In the genomic region with DNA sequence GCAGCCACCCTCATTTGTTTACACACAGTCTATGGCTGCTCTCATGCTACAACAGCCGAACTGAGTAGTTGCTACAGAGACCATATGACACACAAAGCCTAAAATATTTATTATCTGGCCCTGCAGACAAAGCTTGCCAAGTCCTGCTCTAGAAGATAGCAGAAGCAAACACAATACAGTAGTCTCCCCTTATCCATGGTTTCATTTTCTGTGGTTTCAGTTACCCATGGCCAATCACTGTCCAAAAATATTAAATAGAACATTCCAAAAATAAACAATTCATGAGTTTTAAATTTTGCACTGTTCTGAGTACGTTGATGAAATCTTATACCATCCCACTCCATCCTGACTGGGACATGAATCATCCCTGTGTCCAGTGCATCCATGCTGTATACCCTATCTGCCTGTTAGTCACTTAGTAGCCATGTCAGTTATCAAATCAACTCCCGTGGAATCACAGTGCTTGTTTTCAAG, we compare ENCODE assay signal across 1 cellular context.
A peak's percentile ranks its signal among the peaks of the same experiment; 100 is the strongest.
TF ChIP-seq lines count a peak whose summit lies in the region.

No MANE protein-coding gene starts in this region.

TF ChIP-seq in K562, 482 proteins besides CTCF, POLR2A, EP300 and RAD21 (continued from another document and continues in another):
- TF ChIP-seq, protein P1, sequence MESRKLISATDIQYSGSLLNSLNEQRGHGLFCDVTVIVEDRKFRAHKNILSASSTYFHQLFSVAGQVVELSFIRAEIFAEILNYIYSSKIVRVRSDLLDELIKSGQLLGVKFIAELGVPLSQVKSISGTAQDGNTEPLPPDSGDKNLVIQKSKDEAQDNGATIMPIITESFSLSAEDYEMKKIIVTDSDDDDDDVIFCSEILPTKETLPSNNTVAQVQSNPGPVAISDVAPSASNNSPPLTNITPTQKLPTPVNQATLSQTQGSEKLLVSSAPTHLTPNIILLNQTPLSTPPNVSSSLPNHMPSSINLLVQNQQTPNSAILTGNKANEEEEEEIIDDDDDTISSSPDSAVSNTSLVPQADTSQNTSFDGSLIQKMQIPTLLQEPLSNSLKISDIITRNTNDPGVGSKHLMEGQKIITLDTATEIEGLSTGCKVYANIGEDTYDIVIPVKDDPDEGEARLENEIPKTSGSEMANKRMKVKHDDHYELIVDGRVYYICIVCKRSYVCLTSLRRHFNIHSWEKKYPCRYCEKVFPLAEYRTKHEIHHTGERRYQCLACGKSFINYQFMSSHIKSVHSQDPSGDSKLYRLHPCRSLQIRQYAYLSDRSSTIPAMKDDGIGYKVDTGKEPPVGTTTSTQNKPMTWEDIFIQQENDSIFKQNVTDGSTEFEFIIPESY (CRISPR knock-in tag; IDR thresholded peaks at IDR 0.05) = no peak
- TF ChIP-seq ARID1B (IDR thresholded peaks at IDR 0.05) (peak; percentile 88), ZFX (CRISPR knock-in tag; IDR thresholded peaks at IDR 0.05) (peak; percentile 3; the same call in 1 of the 2 replicates), PHTF2 (CRISPR knock-in tag; IDR thresholded peaks at IDR 0.05) (no peak), NR2F6 (CRISPR knock-in tag; IDR thresholded peaks at IDR 0.05) (no peak), ZBTB12 (CRISPR knock-in tag; IDR thresholded peaks at IDR 0.05) (no peak), NBN (IDR thresholded peaks at IDR 0.05; ENCODE audit: low read depth) (no peak), SIN3A (IDR thresholded peaks at IDR 0.05; ENCODE audit: borderline replicate concordance in 2 of 2, control insufficient read depth in 1 of 2, low read depth in 2 of 2, low read length in 2 of 2) (no peak), FOXJ2 (tag; IDR thresholded peaks at IDR 0.05) (peak; percentile 91), ARID3B (CRISPR knock-in tag; IDR thresholded peaks at IDR 0.05; ENCODE audit: borderline replicate concordance) (no peak), HNRNPUL1 (IDR thresholded peaks at IDR 0.05; ENCODE audit: low read length) (no peak), CAMTA2 (CRISPR knock-in tag; conservative IDR thresholded peaks at IDR 0.05) (no peak), CREM (IDR thresholded peaks at IDR 0.05; ENCODE audit: low read depth) (no peak), TRIM25 (IDR thresholded peaks at IDR 0.05; ENCODE audit: borderline replicate concordance) (no peak), TAF9B (IDR thresholded peaks at IDR 0.05; ENCODE audit: partially characterized antibody) (no peak), TBP (optimal IDR thresholded peaks at IDR 0.05; ENCODE audit: low read depth, low read length) (no peak), ZFP36 (IDR thresholded peaks at IDR 0.05; ENCODE audit: low read depth, low read length, partially characterized antibody) (no peak), AFF1 (IDR thresholded peaks at IDR 0.05; ENCODE audit: low read depth in 1 of 2, partially characterized antibody in 2 of 2) (no peak), ZBTB2 (IDR thresholded peaks at IDR 0.05) (no peak), SMARCA4 (IDR thresholded peaks at IDR 0.05) (peak; percentile 66; the same call in 1 of the 2 replicates), SAP30 (IDR thresholded peaks at IDR 0.05; ENCODE audit: borderline replicate concordance, insufficient read depth, low read depth, low read length, poor library complexity, severe bottlenecking) (no peak), ZNF253 (CRISPR knock-in tag; conservative IDR thresholded peaks at IDR 0.05) (no peak), EHMT2 (IDR thresholded peaks at IDR 0.05) (no peak), NFATC3 (IDR thresholded peaks at IDR 0.05) (no peak), HMBOX1 (IDR thresholded peaks at IDR 0.05) (no peak), GATAD2A (IDR thresholded peaks at IDR 0.05) (no peak), THAP12 (CRISPR knock-in tag; IDR thresholded peaks at IDR 0.05) (no peak), MTF1 (CRISPR knock-in tag; IDR thresholded peaks at IDR 0.05; ENCODE audit: borderline replicate concordance) (no peak), MLLT1 (IDR thresholded peaks at IDR 0.05) (no peak), ZNF124 (CRISPR knock-in tag; IDR thresholded peaks at IDR 0.05) (no peak), NFE2L1 (tag; IDR thresholded peaks at IDR 0.05; ENCODE audit: borderline replicate concordance, low read depth) (no peak), ILK (tag; IDR thresholded peaks at IDR 0.05; ENCODE audit: borderline replicate concordance, low read depth) (no peak), BRD9 (IDR thresholded peaks at IDR 0.05; ENCODE audit: low read depth, partially characterized antibody) (no peak), SMARCB1 (IDR thresholded peaks at IDR 0.05; ENCODE audit: insufficient read length, low read depth) (no peak), HNRNPLL (IDR thresholded peaks at IDR 0.05; ENCODE audit: low read depth, low read length, poor library complexity, severe bottlenecking) (no peak), TCF3 (CRISPR knock-in tag; IDR thresholded peaks at IDR 0.05) (peak; percentile 89), CBFA2T2 (conservative IDR thresholded peaks at IDR 0.05) (peak; percentile 77)
- TF ChIP-seq, protein P2, sequence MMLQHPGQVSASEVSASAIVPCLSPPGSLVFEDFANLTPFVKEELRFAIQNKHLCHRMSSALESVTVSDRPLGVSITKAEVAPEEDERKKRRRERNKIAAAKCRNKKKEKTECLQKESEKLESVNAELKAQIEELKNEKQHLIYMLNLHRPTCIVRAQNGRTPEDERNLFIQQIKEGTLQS (IDR thresholded peaks at IDR 0.05) = no peak; the same call in 1 of the 2 replicates
- TF ChIP-seq, protein P2 (CRISPR knock-in tag; conservative IDR thresholded peaks at IDR 0.05) = no peak
- TF ChIP-seq, protein P3, sequence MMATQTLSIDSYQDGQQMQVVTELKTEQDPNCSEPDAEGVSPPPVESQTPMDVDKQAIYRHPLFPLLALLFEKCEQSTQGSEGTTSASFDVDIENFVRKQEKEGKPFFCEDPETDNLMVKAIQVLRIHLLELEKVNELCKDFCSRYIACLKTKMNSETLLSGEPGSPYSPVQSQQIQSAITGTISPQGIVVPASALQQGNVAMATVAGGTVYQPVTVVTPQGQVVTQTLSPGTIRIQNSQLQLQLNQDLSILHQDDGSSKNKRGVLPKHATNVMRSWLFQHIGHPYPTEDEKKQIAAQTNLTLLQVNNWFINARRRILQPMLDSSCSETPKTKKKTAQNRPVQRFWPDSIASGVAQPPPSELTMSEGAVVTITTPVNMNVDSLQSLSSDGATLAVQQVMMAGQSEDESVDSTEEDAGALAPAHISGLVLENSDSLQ (IDR thresholded peaks at IDR 0.05) = peak; percentile 7; the same call in 1 of the 2 replicates
